16 cellular contexts compared by ENCODE assay signal in genomic region chr6:157059781-157060180, GRCh38.
DNase-seq lines count a peak whose midpoint lies in the region; ATAC-seq, FAIRE-seq and TF ChIP-seq lines count a peak whose summit lies in the region.
"Had no signal": no experiment of that assay in that cellular context is flagged by ENCODE, and none has a peak within 500 bp of the region (broad histone marks: within the 10 kb centered on the region; RNA-seq: fewer than 3 reads in every experiment).

No MANE protein-coding gene starts in this region.

- FAIRE-seq in pancreas (lab: Jason Lieb, UNC): no peak
- FAIRE-seq: colon, GM18507 had no signal

- CTCF ChIA-PET in activated CD8-positive, alpha-beta T cell treated with anti-CD3 and anti-CD28 coated beads for 36 hours (lab: Charles Lee): interaction anchor here (1.0 to 2.7 kb wide), 4 partner anchors 9 to 26 kb away, joined by 3 to 10 read pairs (median 4); no protein-coding TSS in a partner anchor

- intact Hi-C loops in pancreas (cut with DNase I): no loop called here
- intact Hi-C loops in activated CD8-positive, alpha-beta T cell treated with anti-CD3 and anti-CD28 coated beads for 36 hours (cut with micrococcal nuclease): no loop called here

- H3K4me1 Mint-ChIP-seq in activated CD8-positive, alpha-beta T cell treated with anti-CD3 and anti-CD28 coated beads for 36 hours (ENCODE audit: low read depth): peaks cover 59% of the 10 kb centered on the region

- peak; percentile 46 to 74 (median 68) for ATAC-seq in pancreas
- no peak for ATAC-seq in activated CD8-positive, alpha-beta T cell treated with anti-CD3 and anti-CD28 coated beads for 36 hours

- no peak overlapping the region for H3K27ac ChIP-seq in pancreas
- H3K27ac ChIP-seq: suprapubic skin had no signal

- no peak for TF ChIP-seq CTCF in pancreas (IDR thresholded peaks at IDR 0.05)
- no peak for TF ChIP-seq CTCF in activated CD8-positive, alpha-beta T cell treated with anti-CD3 and anti-CD28 coated beads for 36 hours (IDR thresholded peaks at IDR 0.05)

- H3K4me3 ChIP-seq in endocrine pancreas (ENCODE audit: control insufficient read depth, insufficient read depth, low read length): peak overlapping the region; percentile 45
- no peak overlapping the region for H3K4me3 ChIP-seq in pancreas
- H3K4me3 ChIP-seq: suprapubic skin had no signal

- peaks cover 15% of the 10 kb centered on the region for H3K36me3 Mint-ChIP-seq in activated CD8-positive, alpha-beta T cell treated with anti-CD3 and anti-CD28 coated beads for 36 hours (ENCODE audit: low read depth)

- DNase-seq in NCI-H510A treated with DMSO at 0.1 percent for 48 hours (lab: John Stamatoyannopoulos, UW) (peak; percentile 33), NCI-H510A (lab: John Stamatoyannopoulos, UW) (no peak), NCI-H69 (lab: John Stamatoyannopoulos, UW) (peak; percentile 77), pancreas (peak in 2 of 6 donors; percentile 17 to 21), T-helper 1 cell (no peak), GM19238 (ENCODE audit: insufficient read length, low spot score) (no peak)
- DNase-seq in activated CD8-positive, alpha-beta T cell treated with anti-CD3 and anti-CD28 coated beads for 36 hours: no peak
- DNase-seq: activated CD4-positive, CD25-positive, alpha-beta regulatory T cell; activated naive CD8-positive, alpha-beta T cell treated with anti-CD3 and anti-CD28 coated beads for 36 hours; IMR-90; NCI-H1436 had no signal

- H3K4me1 ChIP-seq in endocrine pancreas (ENCODE audit: control insufficient read depth, insufficient read depth, low read length) (peaks cover 10% of the 10 kb centered on the region), pancreas (peaks cover 11 to 21% (median 16%) of the 10 kb centered on the region in 3 donors)

- peaks cover 2% of the 10 kb centered on the region for H3K9me3 Mint-ChIP-seq in activated CD8-positive, alpha-beta T cell treated with anti-CD3 and anti-CD28 coated beads for 36 hours
- H3K9me3 Mint-ChIP-seq: memory B cell had no signal

- peaks cover 4% of the 10 kb centered on the region for H3K9me3 ChIP-seq in endocrine pancreas (ENCODE audit: control insufficient read depth, low read length)
- no peaks in the 10 kb centered on the region for H3K9me3 ChIP-seq in pancreas
- H3K9me3 ChIP-seq: suprapubic skin had no signal

- H3K36me3 ChIP-seq in endocrine pancreas (ENCODE audit: control insufficient read depth, insufficient read depth, low read length): no peaks in the 10 kb centered on the region
- H3K36me3 ChIP-seq in pancreas: no peaks in the 10 kb centered on the region
- H3K36me3 ChIP-seq: suprapubic skin had no signal

- no peak overlapping the region for H3K27ac Mint-ChIP-seq in activated CD8-positive, alpha-beta T cell treated with anti-CD3 and anti-CD28 coated beads for 36 hours
- H3K27ac Mint-ChIP-seq: activated naive CD8-positive, alpha-beta T cell treated with anti-CD3 and anti-CD28 coated beads for 36 hours; memory B cell had no signal

- H3K4me3 Mint-ChIP-seq in activated CD8-positive, alpha-beta T cell treated with anti-CD3 and anti-CD28 coated beads for 36 hours: no peak overlapping the region
- H3K4me3 Mint-ChIP-seq: activated naive CD8-positive, alpha-beta T cell treated with anti-CD3 and anti-CD28 coated beads for 36 hours; memory B cell had no signal

- H3K27me3 ChIP-seq in endocrine pancreas (ENCODE audit: control insufficient read depth, insufficient read depth, low read length): no peaks in the 10 kb centered on the region
- no peaks in the 10 kb centered on the region for H3K27me3 ChIP-seq in pancreas
- H3K27me3 ChIP-seq: suprapubic skin had no signal

- WGBS in pancreas, 2 donors: 6 to 13% methylated on average over 4 of the region's 4 CpGs

- no peaks in the 10 kb centered on the region for H3K27me3 Mint-ChIP-seq in activated CD8-positive, alpha-beta T cell treated with anti-CD3 and anti-CD28 coated beads for 36 hours
- H3K27me3 Mint-ChIP-seq: activated naive CD8-positive, alpha-beta T cell treated with anti-CD3 and anti-CD28 coated beads for 36 hours; memory B cell had no signal

- H3K9ac ChIP-seq in endocrine pancreas (ENCODE audit: control insufficient read depth, insufficient read depth, low read length): no peak overlapping the region

- POLR2A ChIA-PET in activated CD8-positive, alpha-beta T cell treated with anti-CD3 and anti-CD28 coated beads for 36 hours (lab: Charles Lee): interaction anchor here (0.9 to 1.2 kb wide), 2 partner anchors 9 to 15 kb away, joined by 3 to 4 read pairs; no protein-coding TSS in a partner anchor

Comparison
In these comparisons a context has a peak if more than half of its experiments do, and no peak if none do; other contexts are left out.
1. DNase-seq: peak in NCI-H510A treated with DMSO at 0.1 percent for 48 hours (single experiment) and NCI-H69 (single experiment); none in NCI-H510A (single experiment), T-helper 1 cell (0 of 5), GM19238 (single experiment) and activated CD8-positive, alpha-beta T cell treated with anti-CD3 and anti-CD28 coated beads for 36 hours (single experiment).